In the genomic region with DNA sequence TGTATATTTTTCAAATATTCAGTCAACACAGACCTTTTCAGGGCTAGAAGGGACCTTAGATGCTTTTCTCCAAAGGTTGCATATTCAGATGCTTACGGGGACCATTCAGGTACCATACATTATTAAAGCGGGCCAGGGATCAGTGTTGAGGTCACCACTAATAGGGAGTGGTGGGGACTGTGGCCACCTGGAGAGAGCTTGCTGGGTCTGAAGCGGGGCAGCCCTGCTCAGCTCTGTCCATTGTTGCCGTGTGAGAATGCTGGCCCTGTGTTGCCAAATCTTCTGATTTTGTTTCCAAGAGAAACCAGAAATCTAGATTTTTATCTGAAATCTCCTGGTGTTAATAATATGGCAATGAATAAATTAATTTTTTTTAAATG, we compare ENCODE assay signal across 1 cellular context.
TF ChIP-seq lines count a peak whose summit lies in the region.

No MANE protein-coding gene starts in this region.

TF ChIP-seq in SK-N-SH, 30 proteins besides CTCF, POLR2A, EP300 and RAD21 (continued from another document):
- TF ChIP-seq, protein P1, sequence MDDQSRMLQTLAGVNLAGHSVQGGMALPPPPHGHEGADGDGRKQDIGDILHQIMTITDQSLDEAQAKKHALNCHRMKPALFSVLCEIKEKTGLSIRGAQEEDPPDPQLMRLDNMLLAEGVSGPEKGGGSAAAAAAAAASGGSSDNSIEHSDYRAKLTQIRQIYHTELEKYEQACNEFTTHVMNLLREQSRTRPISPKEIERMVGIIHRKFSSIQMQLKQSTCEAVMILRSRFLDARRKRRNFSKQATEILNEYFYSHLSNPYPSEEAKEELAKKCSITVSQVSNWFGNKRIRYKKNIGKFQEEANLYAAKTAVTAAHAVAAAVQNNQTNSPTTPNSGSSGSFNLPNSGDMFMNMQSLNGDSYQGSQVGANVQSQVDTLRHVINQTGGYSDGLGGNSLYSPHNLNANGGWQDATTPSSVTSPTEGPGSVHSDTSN (IDR thresholded peaks at IDR 0.05), result no peak
- TF ChIP-seq RCOR1 (IDR thresholded peaks at IDR 0.05; ENCODE audit: low read length) (no peak), YY1 (IDR thresholded peaks at IDR 0.05; ENCODE audit: low read depth) (no peak), CHD2 (IDR thresholded peaks at IDR 0.05; ENCODE audit: low read length, partially characterized antibody) (no peak), GATA2 (CRISPR knock-in tag; IDR thresholded peaks at IDR 0.05) (no peak), TCF12 (IDR thresholded peaks at IDR 0.05) (no peak), MXI1 (IDR thresholded peaks at IDR 0.05; ENCODE audit: low read depth, low read length) (no peak), GABPA (IDR thresholded peaks at IDR 0.05; ENCODE audit: low read depth) (no peak), POLR2AphosphoS5 (IDR thresholded peaks at IDR 0.05; ENCODE audit: low read depth, low read length) (no peak), JUND (IDR thresholded peaks at IDR 0.05) (no peak)
- TF ChIP-seq, protein P2, sequence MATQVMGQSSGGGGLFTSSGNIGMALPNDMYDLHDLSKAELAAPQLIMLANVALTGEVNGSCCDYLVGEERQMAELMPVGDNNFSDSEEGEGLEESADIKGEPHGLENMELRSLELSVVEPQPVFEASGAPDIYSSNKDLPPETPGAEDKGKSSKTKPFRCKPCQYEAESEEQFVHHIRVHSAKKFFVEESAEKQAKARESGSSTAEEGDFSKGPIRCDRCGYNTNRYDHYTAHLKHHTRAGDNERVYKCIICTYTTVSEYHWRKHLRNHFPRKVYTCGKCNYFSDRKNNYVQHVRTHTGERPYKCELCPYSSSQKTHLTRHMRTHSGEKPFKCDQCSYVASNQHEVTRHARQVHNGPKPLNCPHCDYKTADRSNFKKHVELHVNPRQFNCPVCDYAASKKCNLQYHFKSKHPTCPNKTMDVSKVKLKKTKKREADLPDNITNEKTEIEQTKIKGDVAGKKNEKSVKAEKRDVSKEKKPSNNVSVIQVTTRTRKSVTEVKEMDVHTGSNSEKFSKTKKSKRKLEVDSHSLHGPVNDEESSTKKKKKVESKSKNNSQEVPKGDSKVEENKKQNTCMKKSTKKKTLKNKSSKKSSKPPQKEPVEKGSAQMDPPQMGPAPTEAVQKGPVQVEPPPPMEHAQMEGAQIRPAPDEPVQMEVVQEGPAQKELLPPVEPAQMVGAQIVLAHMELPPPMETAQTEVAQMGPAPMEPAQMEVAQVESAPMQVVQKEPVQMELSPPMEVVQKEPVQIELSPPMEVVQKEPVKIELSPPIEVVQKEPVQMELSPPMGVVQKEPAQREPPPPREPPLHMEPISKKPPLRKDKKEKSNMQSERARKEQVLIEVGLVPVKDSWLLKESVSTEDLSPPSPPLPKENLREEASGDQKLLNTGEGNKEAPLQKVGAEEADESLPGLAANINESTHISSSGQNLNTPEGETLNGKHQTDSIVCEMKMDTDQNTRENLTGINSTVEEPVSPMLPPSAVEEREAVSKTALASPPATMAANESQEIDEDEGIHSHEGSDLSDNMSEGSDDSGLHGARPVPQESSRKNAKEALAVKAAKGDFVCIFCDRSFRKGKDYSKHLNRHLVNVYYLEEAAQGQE (IDR thresholded peaks at IDR 0.05; ENCODE audit: low read depth, low read length), result no peak
